Comparison of ENCODE assay signal across 8 cellular contexts in genomic region chr19:2061936-2062729, GRCh38. TPM values are rescaled to one million over a fixed set of nuclear protein-coding genes. Genes with fewer than 3 reads are reported as not detected.
DNase-seq lines count a peak whose midpoint lies in the region; ATAC-seq and TF ChIP-seq lines count a peak whose summit lies in the region.

No MANE protein-coding gene starts in this region.

- H3K18ac ChIP-seq in neuronal stem cell (ENCODE audit: low read length), result peak overlapping the region; percentile 99

- H3K27ac Mint-ChIP-seq in endodermal cell, result peak overlapping the region; percentile 97

- H3K4me3 Mint-ChIP-seq in endodermal cell, result peak overlapping the region; percentile 72

- H3K79me2 ChIP-seq in OCI-LY1 (ENCODE audit: insufficient read depth, low read length), result no peaks in the 10 kb centered on the region

- H3K14ac ChIP-seq in neuronal stem cell (ENCODE audit: low read length), result peak overlapping the region; percentile 95

- H4K91ac ChIP-seq in neuronal stem cell (ENCODE audit: low read depth, low read length, poor library complexity), result peak overlapping the region; percentile 80

- no peaks in the 10 kb centered on the region for H3K27me3 Mint-ChIP-seq in endodermal cell (ENCODE audit: insufficient read depth)

- peak overlapping the region; percentile 91 for H2BK15ac ChIP-seq in neuronal stem cell (ENCODE audit: low read length)

- no peaks in the 10 kb centered on the region for H3K9me3 Mint-ChIP-seq in endodermal cell

- peak overlapping the region; percentile 76 for H3K4me3 ChIP-seq in OCI-LY1 (ENCODE audit: low read depth, low read length, poor library complexity, severe bottlenecking)
- peak overlapping the region; percentile 90 for H3K4me3 ChIP-seq in endodermal cell (ENCODE audit: low read length)
- H3K4me3 ChIP-seq in neuronal stem cell (ENCODE audit: low read length in 2 of 2), result peak overlapping the region; percentile 58 to 84

- H3K4ac ChIP-seq in neuronal stem cell (ENCODE audit: low read length), result peak overlapping the region; percentile 98

- H4K8ac ChIP-seq in neuronal stem cell (ENCODE audit: low read depth, low read length), result no peak overlapping the region

- DNase-seq in endodermal cell (no peak), neuronal stem cell (ENCODE audit: low spot score) (no peak), GF-D8 (lab: John Stamatoyannopoulos, UW) (no peak), NCI-H2081 (lab: John Stamatoyannopoulos, UW) (no peak), islet precursor cell (no peak)

- peak overlapping the region; percentile 92 for H2BK120ac ChIP-seq in neuronal stem cell (ENCODE audit: low read depth, low read length)

- H3K36me3 ChIP-seq in OCI-LY1 (ENCODE audit: insufficient read depth, low read length), result no peaks in the 10 kb centered on the region
- no peaks in the 10 kb centered on the region for H3K36me3 ChIP-seq in endodermal cell (ENCODE audit: control insufficient read depth, insufficient read depth, low read length)
- no peaks in the 10 kb centered on the region for H3K36me3 ChIP-seq in neuronal stem cell (replicated peaks in 1 of 2; ENCODE audit: control insufficient read depth in 2 of 2, insufficient read depth in 2 of 2, low read length in 2 of 2)

- peaks cover 5% of the 10 kb centered on the region for H3K79me1 ChIP-seq in neuronal stem cell (ENCODE audit: low read depth, low read length)

- H2BK5ac ChIP-seq in neuronal stem cell (ENCODE audit: low read length), result peak overlapping the region; percentile 99

- no peaks in the 10 kb centered on the region for H3K9me3 ChIP-seq in OCI-LY1 (ENCODE audit: low read length)
- H3K9me3 ChIP-seq in endodermal cell (ENCODE audit: control insufficient read depth, low read length), result no peaks in the 10 kb centered on the region
- H3K9me3 ChIP-seq in neuronal stem cell (replicated peaks in 1 of 2; ENCODE audit: control insufficient read depth in 2 of 2, insufficient read depth in 1 of 2, low read depth in 1 of 2, low read length in 2 of 2), result no peaks in the 10 kb centered on the region

- H4K20me1 ChIP-seq in OCI-LY1 (ENCODE audit: insufficient read depth, low read length), result no peaks in the 10 kb centered on the region

- H3K4me1 Mint-ChIP-seq in endodermal cell, result peaks cover 15% of the 10 kb centered on the region

- no peaks in the 10 kb centered on the region for H3F3A ChIP-seq in OCI-LY1 (ENCODE audit: insufficient read depth, low read length)

- H3K36me3 Mint-ChIP-seq in endodermal cell (ENCODE audit: low read depth), result no peaks in the 10 kb centered on the region

- peaks cover 39% of the 10 kb centered on the region for H3K4me1 ChIP-seq in OCI-LY1 (ENCODE audit: insufficient read depth, low read length, severe bottlenecking)
- peaks cover 5% of the 10 kb centered on the region for H3K4me1 ChIP-seq in endodermal cell (ENCODE audit: control insufficient read depth, insufficient read depth, low read length)
- peaks cover 23 to 30% of the 10 kb centered on the region in 2 donors for H3K4me1 ChIP-seq in neuronal stem cell (ENCODE audit: control insufficient read depth in 2 of 2, insufficient read depth in 1 of 2, low read depth in 1 of 2, low read length in 2 of 2)

- H3K4me2 ChIP-seq in OCI-LY1 (ENCODE audit: low read length), result peak overlapping the region; percentile 87
- H3K4me2 ChIP-seq in neuronal stem cell (ENCODE audit: insufficient read depth, low read length, poor library complexity, severe bottlenecking), result peak overlapping the region; percentile 73

- peak overlapping the region; percentile 92 for H3K23ac ChIP-seq in neuronal stem cell (ENCODE audit: low read depth, low read length, poor library complexity)

- ATAC-seq in GM19438 (IDR thresholded peaks at IDR 0.05; ENCODE audit: low read depth, unreplicated experiment) (peak; percentile 15), GM18520 (IDR thresholded peaks at IDR 0.05; ENCODE audit: unreplicated experiment) (no peak)

- 54 to 80% methylated on average over 4 to 24 of the region's 24 CpGs for WGBS in endodermal cell (ENCODE audit: insufficient coverage in 1 of 2, insufficient read length in 1 of 2), 2 experiments
- no CpG with 5 or more reads among the region's 24 CpGs for WGBS in neuronal stem cell (ENCODE audit: extremely low coverage in 2 of 2, insufficient read length in 2 of 2, insufficient replicate concordance in 1 of 2), 2 donors

- H3K9ac ChIP-seq in OCI-LY1 (ENCODE audit: low read length), result peak overlapping the region; percentile 83
- peak overlapping the region; percentile 76 for H3K9ac ChIP-seq in endodermal cell (ENCODE audit: extremely low read depth, low read length, poor library complexity, severe bottlenecking)
- H3K9ac ChIP-seq in neuronal stem cell (ENCODE audit: low read depth, low read length, poor library complexity), result peak overlapping the region; percentile 93

- H2AFZ ChIP-seq in OCI-LY1 (ENCODE audit: low read length), result no peak overlapping the region
- peak overlapping the region; percentile 66 for H2AFZ ChIP-seq in neuronal stem cell (ENCODE audit: low read length)

- H2BK12ac ChIP-seq in neuronal stem cell (ENCODE audit: low read length), result peak overlapping the region; percentile 69

- peak overlapping the region; percentile 98 for H2AK5ac ChIP-seq in neuronal stem cell (ENCODE audit: low read depth, low read length)

- H3K27me3 ChIP-seq in OCI-LY1 (ENCODE audit: insufficient read depth, low read length) (no peaks in the 10 kb centered on the region), endodermal cell (ENCODE audit: control insufficient read depth, insufficient read depth, low read length, poor library complexity, severe bottlenecking) (no peaks in the 10 kb centered on the region), neuronal stem cell (ENCODE audit: control insufficient read depth in 3 of 3, insufficient read depth in 3 of 3, low read depth in 1 of 3, low read length in 3 of 3) (no peaks in the 10 kb centered on the region)

- peak overlapping the region; percentile 73 for H3K27ac ChIP-seq in OCI-LY1 (ENCODE audit: low read depth, low read length, poor library complexity, severe bottlenecking)
- H3K27ac ChIP-seq in endodermal cell (ENCODE audit: low read depth, low read length), result peak overlapping the region; percentile 80
- H3K27ac ChIP-seq in neuronal stem cell (replicated peaks; ENCODE audit: low read length), result peak overlapping the region; percentile 95

- no peak for TF ChIP-seq CTCF in OCI-LY1 (IDR thresholded peaks at IDR 0.05; ENCODE audit: low read length)
- TF ChIP-seq CTCF in endodermal cell (conservative IDR thresholded peaks at IDR 0.05), result peak; percentile 14

- H3K9me2 ChIP-seq in OCI-LY1 (ENCODE audit: low read depth, low read length), result no peaks in the 10 kb centered on the region

RNA-seq across cellular contexts. Expression of gene MKNK2, which starts 11.1 kb away (rescaled TPM):
- total RNA-seq in endodermal cell, result 100 to 1,000 TPM; 120 to 123 TPM
- 63.1 TPM for polyA plus RNA-seq in endodermal cell (2013, experiment 1 of 2)
- polyA plus RNA-seq in endodermal cell (2013, experiment 2 of 2), result 58.0 TPM
- polyA plus RNA-seq in neuronal stem cell (2013, experiment 1 of 2), result 138 TPM
- 146 TPM for polyA plus RNA-seq in neuronal stem cell (2013, experiment 2 of 2)

RNA-seq across cellular contexts. Expression of gene MOB3A, which starts 34.0 kb away (rescaled TPM):
- total RNA-seq in endodermal cell, result 10 to 100 TPM; 20.9 to 21.8 TPM
- 16.9 TPM for polyA plus RNA-seq in endodermal cell (2013, experiment 1 of 2)
- polyA plus RNA-seq in endodermal cell (2013, experiment 2 of 2), result 15.9 TPM
- 15.6 TPM for polyA plus RNA-seq in neuronal stem cell (2013, experiment 1 of 2)
- polyA plus RNA-seq in neuronal stem cell (2013, experiment 2 of 2), result 16.1 TPM

RNA-seq across cellular contexts. Expression of gene IZUMO4, which starts 34.6 kb away (rescaled TPM):
- 1 to 10 TPM; 4.3 to 5.4 TPM for total RNA-seq in endodermal cell
- 4.3 TPM for polyA plus RNA-seq in endodermal cell (2013, experiment 1 of 2)
- 4.6 TPM for polyA plus RNA-seq in endodermal cell (2013, experiment 2 of 2)
- polyA plus RNA-seq in neuronal stem cell (2013, experiment 1 of 2), result 2.5 TPM
- polyA plus RNA-seq in neuronal stem cell (2013, experiment 2 of 2), result 2.3 TPM

RNA-seq across cellular contexts. Expression of gene BTBD2, which starts 46.6 kb away (rescaled TPM):
- 100 to 1,000 TPM; 107 to 112 TPM for total RNA-seq in endodermal cell
- 113 TPM for polyA plus RNA-seq in endodermal cell (2013, experiment 1 of 2)
- 99.4 TPM for polyA plus RNA-seq in endodermal cell (2013, experiment 2 of 2)
- polyA plus RNA-seq in neuronal stem cell (2013, experiment 1 of 2), result 148 TPM
- 141 TPM for polyA plus RNA-seq in neuronal stem cell (2013, experiment 2 of 2)
